Comparison of ENCODE assay signal across 24 cellular contexts in the genomic region with DNA sequence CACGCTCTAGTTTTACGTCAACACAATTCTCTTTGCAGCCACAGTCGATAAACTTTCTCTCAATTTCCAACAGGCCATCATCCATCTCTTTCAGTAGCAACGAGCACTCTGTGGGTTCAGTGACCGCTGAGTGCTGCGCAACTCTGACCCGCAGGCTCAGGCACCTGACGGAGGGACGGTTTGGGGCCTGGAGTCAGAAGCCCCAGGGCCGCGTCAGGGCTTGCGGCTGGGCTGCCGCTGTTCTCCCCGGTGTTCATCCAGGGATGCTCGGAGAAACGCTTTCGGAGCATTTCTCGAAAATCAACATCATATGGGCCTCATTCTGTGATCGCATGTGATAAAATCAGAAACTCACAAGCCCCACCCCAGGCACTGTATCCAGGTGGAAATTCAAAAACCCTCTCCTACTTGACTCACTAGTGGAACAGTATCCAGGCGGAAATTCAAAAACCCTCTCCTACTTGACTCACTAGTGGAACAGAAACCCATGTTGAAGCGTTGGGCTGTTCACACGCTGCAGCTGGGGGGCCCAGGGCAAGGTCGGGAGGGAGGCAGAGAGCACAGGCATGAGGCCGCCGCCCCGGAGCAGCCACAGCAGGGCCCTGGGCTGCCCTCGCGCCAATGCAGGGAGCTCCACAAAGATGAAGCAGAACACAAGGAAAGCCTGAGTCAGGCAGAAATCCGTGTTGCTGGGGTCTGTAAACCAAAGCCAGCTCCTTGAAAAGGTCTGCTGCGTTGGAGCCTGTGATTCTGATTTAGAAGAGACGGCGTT.
DNase-seq lines count a peak whose midpoint lies in the region; ATAC-seq and TF ChIP-seq lines count a peak whose summit lies in the region.
"Had no signal": no experiment of that assay in that cellular context is flagged by ENCODE, and none has a peak within 500 bp of the region (broad histone marks: within the 10 kb centered on the region; RNA-seq: fewer than 3 reads in every experiment).

No MANE protein-coding gene starts in this region.

- no peak overlapping the region for H3K4me2 ChIP-seq in osteoblast (ENCODE audit: insufficient read depth, low read length)

- no peak overlapping the region for H3K4me3 Mint-ChIP-seq in activated T-cell treated with anti-CD3 and anti-CD28 coated beads, Interleukin-2, amount 50 U/mL, for 4 hours
- H3K4me3 Mint-ChIP-seq in activated T-cell treated with anti-CD3 and anti-CD28 coated beads, Interleukin-2, amount 50 U/mL, for 24 hours = no peak overlapping the region
- H3K4me3 Mint-ChIP-seq: activated CD4-positive, alpha-beta T cell treated with anti-CD3 and anti-CD28 coated beads, Interleukin-2, amount 10 ng/mL, durations not matched to agents 7 days and 5 days; activated naive CD8-positive, alpha-beta T cell; CD4-positive, alpha-beta T cell; IgD-negative memory B cell had no signal

- H3K36me3 Mint-ChIP-seq in activated T-cell treated with anti-CD3 and anti-CD28 coated beads, Interleukin-2, amount 50 U/mL, for 4 hours (ENCODE audit: insufficient read depth) = no peaks in the 10 kb centered on the region
- no peaks in the 10 kb centered on the region for H3K36me3 Mint-ChIP-seq in activated T-cell treated with anti-CD3 and anti-CD28 coated beads, Interleukin-2, amount 50 U/mL, for 24 hours (ENCODE audit: low read depth)
- H3K36me3 Mint-ChIP-seq: activated naive CD8-positive, alpha-beta T cell; IgD-negative memory B cell had no signal

- no peak for TF ChIP-seq CTCF in osteoblast (IDR thresholded peaks at IDR 0.05; ENCODE audit: extremely low read depth, low read depth, low read length)

- no peaks in the 10 kb centered on the region for H3K79me2 ChIP-seq in osteoblast (ENCODE audit: insufficient read depth, low read length)

- peak; percentile 1 for DNase-seq in activated T-cell treated with anti-CD3 and anti-CD28 coated beads, Interleukin-2, amount 50 U/mL, for 4 hours
- no peak for DNase-seq in activated T-cell treated with anti-CD3 and anti-CD28 coated beads, Interleukin-2, amount 50 U/mL, for 24 hours
- DNase-seq in H7 (peak; percentile 57), left ventricle myocardium superior (peak; percentile 10), sciatic nerve (ENCODE audit: low spot score) (peak; percentile 33), osteoblast (ENCODE audit: insufficient read length, low spot score, missing footprints) (no peak), KBM-7 (no peak)
- DNase-seq: activated CD4-positive, alpha-beta T cell treated with anti-CD3 and anti-CD28 coated beads, Interleukin-2, amount 10 ng/mL, durations not matched to agents 7 days and 5 days; cortex of kidney; esophagus squamous epithelium; gastrocnemius medialis; NCI-H1048; NCI-H1694 treated with DMSO at 0.1 percent for 48 hours; retina; SHP77; stimulated activated CD4-positive, alpha-beta T cell treated with anti-CD3 and anti-CD28 coated beads, Interleukin-2, amount 100 ng/mL, for 48 hours had no signal

- ATAC-seq in activated T-cell treated with anti-CD3 and anti-CD28 coated beads, Interleukin-2, amount 50 U/mL, for 4 hours = no peak
- ATAC-seq in left ventricle myocardium superior = no peak
- ATAC-seq in sciatic nerve = no peak
- no peak for ATAC-seq in GM19452 (IDR thresholded peaks at IDR 0.05; ENCODE audit: unreplicated experiment)
- ATAC-seq: gastrocnemius medialis; left lobe of liver; naive thymus-derived CD8-positive, alpha-beta T cell had no signal

- H3K27ac Mint-ChIP-seq in activated T-cell treated with anti-CD3 and anti-CD28 coated beads, Interleukin-2, amount 50 U/mL, for 24 hours = no peak overlapping the region
- H3K27ac Mint-ChIP-seq: activated CD4-positive, alpha-beta T cell treated with anti-CD3 and anti-CD28 coated beads, Interleukin-2, amount 10 ng/mL, durations not matched to agents 7 days and 5 days; activated naive CD8-positive, alpha-beta T cell; CD4-positive, alpha-beta T cell; IgD-negative memory B cell; naive thymus-derived CD8-positive, alpha-beta T cell had no signal

- H3K4me1 ChIP-seq in osteoblast (ENCODE audit: insufficient read depth, low read length) = no peaks in the 10 kb centered on the region
- H3K4me1 ChIP-seq: ascending aorta, gastrocnemius medialis had no signal

- no peak overlapping the region for H2AFZ ChIP-seq in osteoblast (ENCODE audit: low read length)

- H3K27me3 ChIP-seq in H7 (ENCODE audit: control insufficient read depth, insufficient read depth, low read length) (no peaks in the 10 kb centered on the region), osteoblast (ENCODE audit: insufficient read depth, low read length) (peaks cover 26% of the 10 kb centered on the region)
- H3K27me3 ChIP-seq: ascending aorta, cardiac muscle cell had no signal

- peaks cover 10% of the 10 kb centered on the region for H3K9me3 Mint-ChIP-seq in activated T-cell treated with anti-CD3 and anti-CD28 coated beads, Interleukin-2, amount 50 U/mL, for 4 hours
- H3K9me3 Mint-ChIP-seq in activated T-cell treated with anti-CD3 and anti-CD28 coated beads, Interleukin-2, amount 50 U/mL, for 24 hours = no peaks in the 10 kb centered on the region
- H3K9me3 Mint-ChIP-seq: activated CD4-positive, alpha-beta T cell treated with anti-CD3 and anti-CD28 coated beads, Interleukin-2, amount 10 ng/mL, durations not matched to agents 7 days and 5 days; CD4-positive, alpha-beta T cell had no signal

- peaks cover 8% of the 10 kb centered on the region for H3K4me1 Mint-ChIP-seq in activated T-cell treated with anti-CD3 and anti-CD28 coated beads, Interleukin-2, amount 50 U/mL, for 4 hours (ENCODE audit: low read depth)
- H3K4me1 Mint-ChIP-seq in activated T-cell treated with anti-CD3 and anti-CD28 coated beads, Interleukin-2, amount 50 U/mL, for 24 hours (ENCODE audit: low read depth) = peaks cover 7% of the 10 kb centered on the region

- in situ Hi-C loops in KBM-7 (cut with MboI; ENCODE audit: low pct_unique_long_range_greater_than_20kb, low sequenced_read_pairs) = no loop called here

- no peaks in the 10 kb centered on the region for H4K20me1 ChIP-seq in osteoblast (ENCODE audit: insufficient read depth, low read length)

- H3K27ac ChIP-seq in osteoblast (ENCODE audit: low read depth, low read length) = no peak overlapping the region
- H3K27ac ChIP-seq: ascending aorta, cardiac muscle cell, esophagus squamous epithelium, gastrocnemius medialis had no signal

- H3K36me3 ChIP-seq in H7 (replicated peaks; ENCODE audit: control insufficient read depth, insufficient read depth, low read length) = no peaks in the 10 kb centered on the region
- no peaks in the 10 kb centered on the region for H3K36me3 ChIP-seq in osteoblast (ENCODE audit: insufficient read depth, low read length)
- H3K36me3 ChIP-seq: ascending aorta, cardiac muscle cell, esophagus squamous epithelium, gastrocnemius medialis had no signal

- no peak overlapping the region for H3K4me3 ChIP-seq in H7 (ENCODE audit: insufficient read depth, low read depth, low read length)
- H3K4me3 ChIP-seq in osteoblast (ENCODE audit: insufficient read depth, low read length) = no peak overlapping the region
- H3K4me3 ChIP-seq: ascending aorta, cardiac muscle cell, esophagus squamous epithelium, gastrocnemius medialis had no signal

- intact Hi-C loops in left ventricle myocardium superior (cut with micrococcal nuclease) (no loop called here), sciatic nerve (cut with DNase I) (no loop called here)

- H3K9me3 ChIP-seq in osteoblast (ENCODE audit: low read depth, low read length) = no peaks in the 10 kb centered on the region
- H3K9me3 ChIP-seq: ascending aorta, esophagus squamous epithelium, gastrocnemius medialis had no signal

- H3K27me3 Mint-ChIP-seq in activated T-cell treated with anti-CD3 and anti-CD28 coated beads, Interleukin-2, amount 50 U/mL, for 4 hours (ENCODE audit: low read depth) = peaks cover 17% of the 10 kb centered on the region
- H3K27me3 Mint-ChIP-seq in activated T-cell treated with anti-CD3 and anti-CD28 coated beads, Interleukin-2, amount 50 U/mL, for 24 hours = peaks cover 12% of the 10 kb centered on the region
- H3K27me3 Mint-ChIP-seq: activated CD4-positive, alpha-beta T cell treated with anti-CD3 and anti-CD28 coated beads, Interleukin-2, amount 10 ng/mL, durations not matched to agents 7 days and 5 days had no signal

Comparison
In these comparisons a context has a peak if more than half of its experiments do, and no peak if none do; other contexts are left out.
1. DNase-seq: peak in activated T-cell treated with anti-CD3 and anti-CD28 coated beads, Interleukin-2, amount 50 U/mL, for 4 hours (single experiment), H7 (single experiment), left ventricle myocardium superior (single experiment) and sciatic nerve (single experiment); none in activated T-cell treated with anti-CD3 and anti-CD28 coated beads, Interleukin-2, amount 50 U/mL, for 24 hours (single experiment), osteoblast (single experiment) and KBM-7 (single experiment).